23 cellular contexts compared by ENCODE assay signal in genomic region chr18:10120622-10121021, GRCh38.
"Had no signal": no experiment of that assay in that cellular context is flagged by ENCODE, and none has a peak within 500 bp of the region (broad histone marks: within the 10 kb centered on the region; RNA-seq: fewer than 3 reads in every experiment).

No MANE protein-coding gene starts in this region.

- H3K36me3 ChIP-seq: esophagus squamous epithelium, lower lobe of right lung, thyroid gland had no signal

- H3K27ac ChIP-seq: esophagus squamous epithelium, lower lobe of right lung, thyroid gland had no signal

- H3K27me3 Mint-ChIP-seq: activated CD8-positive, alpha-beta T cell treated with anti-CD3 and anti-CD28 coated beads for 36 hours; dendritic cell treated with granulocyte-macrophage colony-stimulating factor and Interleukin-4, amounts not matched to agents 40 ng/mL and 50 ng/mL, for 4 days had no signal

- H3K27me3 ChIP-seq: esophagus squamous epithelium, thyroid gland had no signal

- ATAC-seq: activated CD8-positive, alpha-beta T cell treated with anti-CD3 and anti-CD28 coated beads for 36 hours; activated T-helper 17 cell treated with anti-CD3 and anti-CD28 coated beads, Interleukin-2, amount 50 U/mL, for 72 hours; left colon; lower lobe of right lung had no signal

- H3K9me3 Mint-ChIP-seq: activated CD8-positive, alpha-beta T cell treated with anti-CD3 and anti-CD28 coated beads for 36 hours; dendritic cell treated with granulocyte-macrophage colony-stimulating factor and Interleukin-4, amounts not matched to agents 40 ng/mL and 50 ng/mL, for 4 days had no signal

- H3K4me3 Mint-ChIP-seq: activated CD4-positive, alpha-beta T cell treated with anti-CD3 and anti-CD28 coated beads, Interleukin-2, amount 10 ng/mL, durations not matched to agents 24 days and 14 days; activated CD8-positive, alpha-beta T cell treated with anti-CD3 and anti-CD28 coated beads for 36 hours; activated naive CD8-positive, alpha-beta T cell treated with anti-CD3 and anti-CD28 coated beads for 36 hours; activated T-helper 17 cell treated with anti-CD3 and anti-CD28 coated beads, Interleukin-2, amount 50 U/mL, for 72 hours; dendritic cell treated with granulocyte-macrophage colony-stimulating factor and Interleukin-4, amounts not matched to agents 40 ng/mL and 50 ng/mL, for 4 days; nephron had no signal

- H3K4me3 ChIP-seq: esophagus squamous epithelium, lower lobe of right lung, thyroid gland had no signal

- DNase-seq: activated CD4-positive, alpha-beta T cell treated with anti-CD3 and anti-CD28 coated beads, Interleukin-2, amount 10 ng/mL, durations not matched to agents 24 days and 14 days; activated CD8-positive, alpha-beta T cell treated with anti-CD3 and anti-CD28 coated beads for 36 hours; activated naive CD4-positive, alpha-beta T cell; activated naive CD8-positive, alpha-beta T cell treated with anti-CD3 and anti-CD28 coated beads for 36 hours; activated T-cell treated with anti-CD3 and anti-CD28 coated beads, Interleukin-2, amount 50 U/mL, for 1 hour; amniotic stem cell; effector CD8-positive, alpha-beta T cell; esophagus squamous epithelium; hypothalamus; islet precursor cell; left colon; lower lobe of right lung; occipital lobe; retina; stimulated activated CD4-positive, alpha-beta T cell treated with anti-CD3 and anti-CD28 coated beads, Interleukin-12 subunit alpha, Interleukin-12 subunit beta, amount 100 ng/mL, for 4 hours; stimulated activated CD4-positive, alpha-beta T cell treated with anti-CD3 and anti-CD28 coated beads, Interleukin-1b, Interleukin-23, amount 100 ng/mL, for 48 hours; stimulated activated CD8-positive, alpha-beta memory T cell treated with anti-CD3 and anti-CD28 coated beads, Interleukin-4, amount 100 ng/mL, for 48 hours; stimulated activated naive CD4-positive, alpha-beta T cell treated with Interleukin-2 at 50 U/mL for 16 hours; T-helper 9 cell; thyroid gland had no signal

- H3K27ac Mint-ChIP-seq: activated CD4-positive, alpha-beta T cell treated with anti-CD3 and anti-CD28 coated beads, Interleukin-2, amount 10 ng/mL, durations not matched to agents 24 days and 14 days; activated CD8-positive, alpha-beta T cell treated with anti-CD3 and anti-CD28 coated beads for 36 hours; activated naive CD8-positive, alpha-beta T cell treated with anti-CD3 and anti-CD28 coated beads for 36 hours; activated T-helper 17 cell treated with anti-CD3 and anti-CD28 coated beads, Interleukin-2, amount 50 U/mL, for 72 hours; dendritic cell treated with granulocyte-macrophage colony-stimulating factor and Interleukin-4, amounts not matched to agents 40 ng/mL and 50 ng/mL, for 4 days; nephron had no signal

- H3K36me3 Mint-ChIP-seq: activated naive CD8-positive, alpha-beta T cell treated with anti-CD3 and anti-CD28 coated beads for 36 hours had no signal

- H3K4me1 Mint-ChIP-seq: activated naive CD8-positive, alpha-beta T cell treated with anti-CD3 and anti-CD28 coated beads for 36 hours had no signal
